Comparison of ENCODE assay signal across 19 cellular contexts in the genomic region with DNA sequence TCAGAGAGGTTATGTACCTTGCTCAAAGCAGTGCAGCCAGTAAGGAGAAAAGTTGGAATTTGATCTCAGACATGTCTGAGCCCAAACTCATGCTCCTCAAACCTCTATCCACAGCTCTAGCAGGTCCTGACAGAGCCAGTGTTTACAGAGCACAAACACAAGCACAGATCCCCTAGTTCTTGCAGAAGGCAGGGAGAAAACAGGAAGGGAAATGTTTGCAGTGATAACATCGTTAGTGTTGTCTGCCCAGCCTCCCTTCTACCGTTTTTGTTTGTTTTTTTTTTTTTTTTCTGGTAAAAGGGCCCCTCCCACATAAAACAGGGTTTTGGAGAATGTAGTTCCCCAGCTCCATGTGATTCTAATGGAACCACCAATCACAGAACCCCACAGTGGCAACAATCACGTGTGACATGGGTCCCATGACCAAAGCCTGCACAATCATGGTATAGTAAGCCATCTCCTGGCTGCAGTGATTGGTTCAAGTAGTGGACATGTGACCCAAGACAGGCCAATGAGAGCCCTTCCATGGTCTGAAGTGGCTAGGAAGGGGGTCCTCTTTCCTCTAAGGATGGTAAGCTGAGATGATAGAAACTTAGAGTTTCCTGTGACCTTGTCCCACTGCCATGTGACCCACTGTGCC.
DNase-seq lines count a peak whose midpoint lies in the region; ATAC-seq and TF ChIP-seq lines count a peak whose summit lies in the region.
"Had no signal": no experiment of that assay in that cellular context is flagged by ENCODE, and none has a peak within 500 bp of the region (broad histone marks: within the 10 kb centered on the region; RNA-seq: fewer than 3 reads in every experiment).

No MANE protein-coding gene starts in this region.

- peaks cover 8% of the 10 kb centered on the region for H3K4me1 ChIP-seq in hepatocyte (ENCODE audit: insufficient read depth)
- H3K4me1 ChIP-seq: ascending aorta, heart right ventricle had no signal

- H3K27ac ChIP-seq in hepatocyte, result peak overlapping the region; percentile 33
- H3K27ac ChIP-seq: ascending aorta, heart right ventricle had no signal

- no peak for ATAC-seq in GM18511 (IDR thresholded peaks at IDR 0.05; ENCODE audit: unreplicated experiment)
- ATAC-seq: effector memory CD8-positive, alpha-beta T cell; heart right ventricle; natural killer cell had no signal

- peak; percentile 89 for DNase-seq in DMS53 (lab: John Stamatoyannopoulos, UW)
- DNase-seq in Jurkat, Clone E6-1 (ENCODE audit: low read depth, low spot score), result peak; percentile 20
- peak; percentile 3 for DNase-seq in OCI-M1 (lab: John Stamatoyannopoulos, UW)
- peak; percentile 35 for DNase-seq in hepatocyte (ENCODE audit: low spot score)
- DNase-seq in T-helper 2 cell, result no peak
- no peak for DNase-seq in SKM-1 (lab: John Stamatoyannopoulos, UW; ENCODE audit: unreplicated experiment)
- no peak for DNase-seq in GM13977 (ENCODE audit: low spot score)
- DNase-seq: activated CD4-positive, alpha-beta T cell treated with anti-CD3 and anti-CD28 coated beads, Interleukin-2, amount 50 U/mL, for 48 hours; activated naive CD4-positive, alpha-beta T cell treated with anti-CD3 and anti-CD28 coated beads for 36 hours; activated T-cell treated with anti-CD3 and anti-CD28 coated beads, Interleukin-2, amount 50 U/mL, for 1 hour; effector memory CD8-positive, alpha-beta T cell; GDM1; heart right ventricle; MG63; natural killer cell; NCI-H2081; stimulated activated CD4-positive, alpha-beta T cell treated with anti-CD3 and anti-CD28 coated beads, Interleukin-4, amount 100 ng/mL, for 1 hour had no signal

- no peaks in the 10 kb centered on the region for H3K27me3 ChIP-seq in hepatocyte
- H3K27me3 ChIP-seq: ascending aorta, MG63 had no signal

- in situ Hi-C loops in GM13977 (cut with MboI; ENCODE audit: low pct_unique_long_range_greater_than_20kb, low sequenced_read_pairs, unreplicated experiment), result loop anchor here (25.0 kb wide), 1 partner anchor 1077 kb away; a partner anchor contains a TSS

- no peak overlapping the region for H2AFZ ChIP-seq in hepatocyte

- H3K36me3 ChIP-seq in hepatocyte (replicated peaks; ENCODE audit: insufficient read depth, low read depth), result no peaks in the 10 kb centered on the region
- H3K36me3 ChIP-seq: ascending aorta, heart right ventricle, MG63 had no signal

- peaks cover 32% of the 10 kb centered on the region for H3K79me2 ChIP-seq in hepatocyte

- no peaks in the 10 kb centered on the region for H3K9me2 ChIP-seq in hepatocyte (replicated peaks; ENCODE audit: insufficient read depth)

- WGBS in hepatocyte (ENCODE audit: low lambda C conversion rate, missing lambda C conversion rate), result 13% methylated on average over 3 of the region's 3 CpGs

- TF ChIP-seq CTCF in hepatocyte (IDR thresholded peaks at IDR 0.05; ENCODE audit: poor library complexity) (no peak), GM13977 (IDR thresholded peaks at IDR 0.05; ENCODE audit: extremely low read depth, insufficient read depth, missing control alignments) (no peak)

- H3K9me3 ChIP-seq in hepatocyte (ENCODE audit: low read depth), result no peaks in the 10 kb centered on the region
- H3K9me3 ChIP-seq: ascending aorta, heart right ventricle, MG63 had no signal

- H3K4me3 ChIP-seq in Jurkat, Clone E6-1 (ENCODE audit: low read length), result no peak overlapping the region
- no peak overlapping the region for H3K4me3 ChIP-seq in hepatocyte
- H3K4me3 ChIP-seq: ascending aorta, heart right ventricle, MG63 had no signal

- H3K4me2 ChIP-seq in hepatocyte, result peak overlapping the region; percentile 42

- no peaks in the 10 kb centered on the region for H4K20me1 ChIP-seq in hepatocyte (ENCODE audit: insufficient read depth, poor library complexity, severe bottlenecking)

Comparison
In these comparisons a context has a peak if more than half of its experiments do, and no peak if none do; other contexts are left out.
1. DNase-seq: peak in DMS53 (single experiment), Jurkat, Clone E6-1 (single experiment), OCI-M1 (single experiment) and hepatocyte (single experiment); none in T-helper 2 cell (0 of 5), SKM-1 (single experiment) and GM13977 (single experiment).